In the genomic region with DNA sequence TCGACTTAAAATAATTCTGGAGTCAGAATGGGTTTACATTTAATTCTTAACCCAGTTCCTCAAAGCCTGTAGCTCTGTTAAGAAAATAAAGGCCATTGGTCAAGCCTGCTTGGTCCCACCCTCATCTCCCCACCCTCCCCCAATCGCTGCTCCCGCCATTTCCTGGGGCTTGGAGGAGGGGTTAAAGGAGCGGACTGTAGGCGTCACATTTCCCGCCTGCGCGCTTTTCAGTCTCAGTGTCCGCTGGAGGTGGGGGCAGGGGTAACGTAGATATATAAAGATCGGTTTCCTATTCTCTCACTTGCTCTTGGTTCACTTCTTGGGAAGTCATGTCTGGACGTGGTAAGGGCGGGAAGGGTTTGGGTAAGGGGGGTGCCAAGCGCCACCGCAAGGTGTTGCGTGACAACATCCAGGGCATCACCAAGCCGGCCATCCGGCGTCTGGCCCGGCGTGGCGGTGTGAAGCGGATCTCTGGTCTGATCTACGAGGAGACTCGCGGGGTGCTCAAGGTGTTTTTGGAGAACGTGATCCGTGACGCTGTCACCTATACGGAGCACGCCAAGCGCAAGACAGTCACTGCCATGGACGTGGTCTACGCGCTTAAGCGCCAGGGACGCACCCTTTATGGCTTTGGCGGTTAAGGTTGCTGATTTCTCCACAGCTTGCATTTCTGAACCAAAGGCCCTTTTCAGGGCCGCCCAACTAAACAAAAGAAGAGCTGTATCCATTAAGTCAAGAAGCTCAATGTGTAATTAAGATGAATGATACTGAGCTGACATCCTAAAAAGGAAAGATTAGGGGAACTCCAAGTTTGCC, we compare ENCODE assay signal across 8 cellular contexts. TPM values are rescaled to one million over a fixed set of nuclear protein-coding genes. Genes with fewer than 3 reads are reported as not detected.
DNase-seq lines count a peak whose midpoint lies in the region; ATAC-seq and TF ChIP-seq lines count a peak whose summit lies in the region.

No MANE protein-coding gene starts in this region.

- DNase-seq in DMS 273 (lab: John Stamatoyannopoulos, UW; ENCODE audit: unreplicated experiment) (peak; percentile 98), OCI-LY7 (ENCODE audit: low spot score) (peak; percentile 96), activated T-cell treated with anti-CD3 and anti-CD28 coated beads for 24 hours (ENCODE audit: low read depth) (peak; percentile 85), epithelial cell of esophagus (ENCODE audit: low read depth) (peak; percentile 93), mucosa of descending colon (peak; percentile 95 to 97 (median 95))
- peak; percentile 76 to 80 for DNase-seq in stimulated activated CD8-positive, alpha-beta memory T cell treated with anti-CD3 and anti-CD28 coated beads, Interleukin-4, amount 100 ng/mL, for 4 hours (ENCODE audit: low read depth in 2 of 2, low spot score in 1 of 2)

- TF ChIP-seq CTCF in OCI-LY7 (conservative IDR thresholded peaks at IDR 0.05; ENCODE audit: low read length) (no peak), epithelial cell of esophagus (IDR thresholded peaks at IDR 0.05; ENCODE audit: insufficient read depth, low read depth, low read length, missing control alignments) (no peak), mucosa of descending colon (IDR thresholded peaks at IDR 0.05) (no peak)

- H3K36me3 ChIP-seq in OCI-LY7 (ENCODE audit: insufficient read depth, low read length) (no peaks in the 10 kb centered on the region; the same call in 1 of the 2 replicates), mucosa of descending colon (ENCODE audit: low read depth) (no peaks in the 10 kb centered on the region)

- peaks cover 0 to 7% (median 2%) of the 10 kb centered on the region in 3 donors for H3K9me3 Mint-ChIP-seq in IgD-negative memory B cell

- H3K4me1 ChIP-seq in OCI-LY7 (ENCODE audit: insufficient read depth, low read length, poor library complexity, severe bottlenecking) (peaks cover 64% of the 10 kb centered on the region), mucosa of descending colon (ENCODE audit: low read depth) (peaks cover 7% of the 10 kb centered on the region)

- CTCF ChIA-PET in OCI-LY7 (lab: Charles Lee; ENCODE audit: unreplicated experiment): no interaction called here

- peak overlapping the region; percentile 97 to 100 (median 99) for H3K27ac Mint-ChIP-seq in IgD-negative memory B cell

- intact Hi-C loops in OCI-LY7 (cut with micrococcal nuclease; ENCODE audit: unreplicated experiment) (loop anchor here (1.0 to 10.0 kb wide), 3 partner anchors 59 to 1507 kb away; a partner anchor contains a TSS), mucosa of descending colon (cut with DNase I, micrococcal nuclease) (no loop called here)

- ATAC-seq in GM21529 (IDR thresholded peaks at IDR 0.05; ENCODE audit: unreplicated experiment): peak; percentile 43
- peak; percentile 85 for ATAC-seq in mucosa of descending colon

- peak overlapping the region; percentile 98 for H3K4me2 ChIP-seq in OCI-LY7 (ENCODE audit: low read length)

- peaks cover 10 to 19% (median 15%) of the 10 kb centered on the region in 3 donors for H3K4me1 Mint-ChIP-seq in IgD-negative memory B cell

- no peaks in the 10 kb centered on the region for H3K79me2 ChIP-seq in OCI-LY7 (ENCODE audit: insufficient read depth, low read depth, low read length)

- H2AFZ ChIP-seq in OCI-LY7 (ENCODE audit: low read length): no peak overlapping the region

- H3K27ac ChIP-seq in OCI-LY7 (ENCODE audit: low read depth, low read length, poor library complexity, severe bottlenecking): peak overlapping the region; percentile 99

- POLR2A ChIA-PET in OCI-LY7 (lab: Charles Lee): interaction anchor here (0.6 to 17.2 kb wide), 51 partner anchors 9 to 1875 kb away, joined by 3 to 793 read pairs (median 5); a partner anchor contains a TSS

- no peaks in the 10 kb centered on the region for H3K9me2 ChIP-seq in OCI-LY7 (ENCODE audit: insufficient read depth, low read length)

- no peaks in the 10 kb centered on the region for H4K20me1 ChIP-seq in OCI-LY7 (ENCODE audit: insufficient read depth, low read length)

- H3K36me3 Mint-ChIP-seq in IgD-negative memory B cell: peaks cover 3% of the 10 kb centered on the region

- H3K27me3 Mint-ChIP-seq in IgD-negative memory B cell: no peaks in the 10 kb centered on the region

- H3K4me3 ChIP-seq in OCI-LY7 (ENCODE audit: low read depth, low read length, poor library complexity, severe bottlenecking) (peak overlapping the region; percentile 75), epithelial cell of esophagus (ENCODE audit: low read length) (peak overlapping the region; percentile 74), mucosa of descending colon (peak overlapping the region; percentile 29)

- no TSS peak for BruUV-seq in OCI-LY7 (replicated peaks; lab: Mats Ljungman, UMichigan)

- H3K9me3 ChIP-seq in OCI-LY7 (ENCODE audit: low read length) (peaks cover 9% of the 10 kb centered on the region), mucosa of descending colon (peaks cover 2% of the 10 kb centered on the region)

- peak overlapping the region; percentile 89 to 99 (median 97) for H3K4me3 Mint-ChIP-seq in IgD-negative memory B cell

RNA-seq across cellular contexts. Expression of a gene that starts 59.0 kb away (rescaled TPM):
- polyA plus RNA-seq in IgD-negative memory B cell: 23.7 TPM
- 11.9 and 12.8 TPM in 2 replicates for total RNA-seq in OCI-LY7 (2014; rRNA removed; shearing (Covaris generic))
- total RNA-seq in OCI-LY7 (2022) (14.8 and 16.1 TPM in 2 replicates), mucosa of descending colon (10 to 100 TPM; 11.4 to 15.8 (median 12.6) TPM)

Comparison
In these comparisons a context has a peak if more than half of its experiments do, and no peak if none do; other contexts are left out.
1. Peak in every context shown above with its lines: DNase-seq, ATAC-seq, H3K4me3 ChIP-seq and H3K27ac ChIP-seq.